Comparison of ENCODE assay signal across 8 cellular contexts in genomic region chr2:242088471-242089212, GRCh38.
DNase-seq lines count a peak whose midpoint lies in the region; ATAC-seq and TF ChIP-seq lines count a peak whose summit lies in the region.

No MANE protein-coding gene starts in this region.

- intact Hi-C loops in left colon (cut with DNase I, micrococcal nuclease), result no loop called here

- no peaks in the 10 kb centered on the region for H3K36me3 ChIP-seq in BE2C

- H3K4me1 ChIP-seq in BE2C, result no peaks in the 10 kb centered on the region

- DNase-seq in BE2C (peak; percentile 92), GM19238 (ENCODE audit: insufficient read length, low spot score) (peak; percentile 86), NCI-H446 treated with DMSO at 0.1 percent for 48 hours (lab: John Stamatoyannopoulos, UW) (peak; percentile 46), choroid plexus epithelial cell (ENCODE audit: low read depth) (peak; percentile 81), left colon (peak; percentile 93 to 95)
- peak; percentile 85 to 89 for DNase-seq in activated CD4-positive, alpha-beta T cell treated with anti-CD3 and anti-CD28 coated beads for 24 hours (ENCODE audit: low read depth in 2 of 2)
- DNase-seq in stimulated activated CD4-positive, alpha-beta T cell treated with anti-CD3 and anti-CD28 coated beads, Interleukin-1b, Interleukin-23, amount 100 ng/mL, for 48 hours, result peak; percentile 91

- H3K4me3 ChIP-seq in BE2C (ENCODE audit: low read depth, low read length) (peak overlapping the region; percentile 66), choroid plexus epithelial cell (ENCODE audit: low read depth, low read length) (peak overlapping the region; percentile 83)

- ATAC-seq in HG03378 (IDR thresholded peaks at IDR 0.05; ENCODE audit: unreplicated experiment), result peak; percentile 56
- peak; percentile 98 for ATAC-seq in left colon

- TF ChIP-seq CTCF in BE2C (IDR thresholded peaks at IDR 0.05; ENCODE audit: low read depth, low read length) (no peak), choroid plexus epithelial cell (conservative IDR thresholded peaks at IDR 0.05; ENCODE audit: low read depth, low read length) (no peak)

- H3K9me3 ChIP-seq in BE2C, result no peaks in the 10 kb centered on the region

- peaks cover 3% of the 10 kb centered on the region for H3K27me3 ChIP-seq in BE2C

Comparison
In these comparisons a context has a peak if more than half of its experiments do, and no peak if none do; other contexts are left out.
1. Peak in every context shown above with its lines: DNase-seq, ATAC-seq and H3K4me3 ChIP-seq.